Comparison of ENCODE assay signal across 8 cellular contexts in the genomic region with DNA sequence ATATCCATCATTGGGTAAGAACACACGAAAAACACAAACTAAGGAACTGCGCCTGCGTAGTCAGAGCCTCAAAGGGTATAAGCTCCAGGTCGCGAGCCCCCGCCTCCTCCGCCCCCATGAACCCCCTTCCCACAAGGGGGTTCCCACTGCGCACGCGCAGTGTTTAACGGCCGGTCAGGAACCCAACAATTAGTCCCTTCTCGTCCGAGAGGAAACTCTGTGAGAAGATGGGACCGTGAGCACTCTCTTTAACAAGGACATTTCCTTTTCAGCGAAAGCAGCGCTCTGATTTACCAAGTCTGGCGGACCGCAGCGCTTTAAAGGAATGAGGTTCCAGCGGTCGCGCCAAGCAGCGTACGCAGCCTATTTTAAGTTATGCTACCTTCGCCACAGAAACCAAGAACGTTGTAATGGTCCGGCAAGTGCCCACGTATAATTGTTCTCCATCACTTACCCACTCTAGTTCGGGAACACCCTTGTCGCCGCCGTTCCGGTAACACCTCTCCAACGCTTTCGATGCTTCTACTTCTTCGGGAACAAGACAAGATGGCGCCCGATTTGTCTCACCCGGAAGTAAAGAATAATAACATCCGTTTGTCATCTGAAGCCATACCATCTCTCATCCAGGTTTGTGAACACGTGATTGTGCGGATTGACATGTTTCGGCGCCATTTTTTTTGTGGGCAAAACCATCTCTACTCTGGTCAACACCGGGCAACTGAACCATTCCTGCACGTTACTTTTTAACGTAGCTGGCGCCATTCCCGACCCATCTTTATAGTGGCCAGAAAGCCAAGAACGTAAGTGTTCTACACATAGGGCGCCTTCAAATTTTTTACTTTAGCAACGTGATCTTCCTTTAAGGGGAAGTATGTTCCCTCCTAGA. TPM values are rescaled to one million over a fixed set of nuclear protein-coding genes. Genes with fewer than 3 reads are reported as not detected.
DNase-seq lines count a peak whose midpoint lies in the region; ATAC-seq and TF ChIP-seq lines count a peak whose summit lies in the region.

A gene with protein sequence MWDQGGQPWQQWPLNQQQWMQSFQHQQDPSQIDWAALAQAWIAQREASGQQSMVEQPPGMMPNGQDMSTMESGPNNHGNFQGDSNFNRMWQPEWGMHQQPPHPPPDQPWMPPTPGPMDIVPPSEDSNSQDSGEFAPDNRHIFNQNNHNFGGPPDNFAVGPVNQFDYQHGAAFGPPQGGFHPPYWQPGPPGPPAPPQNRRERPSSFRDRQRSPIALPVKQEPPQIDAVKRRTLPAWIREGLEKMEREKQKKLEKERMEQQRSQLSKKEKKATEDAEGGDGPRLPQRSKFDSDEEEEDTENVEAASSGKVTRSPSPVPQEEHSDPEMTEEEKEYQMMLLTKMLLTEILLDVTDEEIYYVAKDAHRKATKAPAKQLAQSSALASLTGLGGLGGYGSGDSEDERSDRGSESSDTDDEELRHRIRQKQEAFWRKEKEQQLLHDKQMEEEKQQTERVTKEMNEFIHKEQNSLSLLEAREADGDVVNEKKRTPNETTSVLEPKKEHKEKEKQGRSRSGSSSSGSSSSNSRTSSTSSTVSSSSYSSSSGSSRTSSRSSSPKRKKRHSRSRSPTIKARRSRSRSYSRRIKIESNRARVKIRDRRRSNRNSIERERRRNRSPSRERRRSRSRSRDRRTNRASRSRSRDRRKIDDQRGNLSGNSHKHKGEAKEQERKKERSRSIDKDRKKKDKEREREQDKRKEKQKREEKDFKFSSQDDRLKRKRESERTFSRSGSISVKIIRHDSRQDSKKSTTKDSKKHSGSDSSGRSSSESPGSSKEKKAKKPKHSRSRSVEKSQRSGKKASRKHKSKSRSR (minus strand): TSS at position 548 of the 886 bp plus-strand sequence. CDS start 10,649 bp downstream, outside the sequence.

- H3K79me2 ChIP-seq in DOHH2 (ENCODE audit: control insufficient read depth, low read length) (peaks cover 77% of the 10 kb centered on the region), GM23338 (replicated peaks; ENCODE audit: insufficient read depth) (peaks cover 67% of the 10 kb centered on the region)

- H3K9me3 Mint-ChIP-seq in GM23338 (no peaks in the 10 kb centered on the region), naive B cell (no peaks in the 10 kb centered on the region)
- H3K9me3 Mint-ChIP-seq in stimulated activated memory B cell treated with anti-CD40 and anti-IgM and Interleukin-4, amounts not matched to agents 10 μg/mL and 1 μg/mL and 100 μg/mL, for 72 hours = no peaks in the 10 kb centered on the region

- H3K36me3 Mint-ChIP-seq in GM23338 (ENCODE audit: low read depth) (peaks cover 36% of the 10 kb centered on the region; the same call in 2 of the 3 replicates), naive B cell (peaks cover 0 to 7% of the 10 kb centered on the region in 2 donors)
- peaks cover 24% of the 10 kb centered on the region for H3K36me3 Mint-ChIP-seq in stimulated activated memory B cell treated with anti-CD40 and anti-IgM and Interleukin-4, amounts not matched to agents 10 μg/mL and 1 μg/mL and 100 μg/mL, for 72 hours

- ATAC-seq in GM23338 (peak; percentile 89), naive B cell (ENCODE audit: low read depth in 2 of 2) (peak; percentile 81 to 85)
- ATAC-seq in stimulated activated memory B cell treated with anti-CD40 and anti-IgM and Interleukin-4, amounts not matched to agents 10 μg/mL and 1 μg/mL and 100 μg/mL, for 72 hours = peak; percentile 98

- H3K4me1 ChIP-seq in DOHH2 (ENCODE audit: control insufficient read depth, low read length) = peaks cover 54% of the 10 kb centered on the region
- H3K4me1 ChIP-seq in GM23338 (ENCODE audit: insufficient read depth) = peaks cover 44% of the 10 kb centered on the region

- peak; percentile 99 for DNase-seq in GM23338 (ENCODE audit: low spot score)
- DNase-seq in LHCN-M2 (ENCODE audit: low read depth) = peak; percentile 99
- DNase-seq in RPMI8226 = peak; percentile 92
- peak; percentile 60 to 74 for DNase-seq in activated T-helper 1 cell treated with anti-CD3 and anti-CD28 coated beads, Interleukin-2, amount 50 U/mL, for 16 hours (ENCODE audit: low read depth in 1 of 2, low spot score in 1 of 2)
- peak; percentile 99 for DNase-seq in fibroblast of gingiva (ENCODE audit: low read depth)
- peak; percentile 93 for DNase-seq in naive B cell

- H3K27me3 Mint-ChIP-seq in GM23338 (ENCODE audit: insufficient read depth, low read depth, poor library complexity) = peaks cover 13% of the 10 kb centered on the region
- H3K27me3 Mint-ChIP-seq in naive B cell = no peaks in the 10 kb centered on the region
- no peaks in the 10 kb centered on the region for H3K27me3 Mint-ChIP-seq in stimulated activated memory B cell treated with anti-CD40 and anti-IgM and Interleukin-4, amounts not matched to agents 10 μg/mL and 1 μg/mL and 100 μg/mL, for 72 hours

- H3K4me2 ChIP-seq in DOHH2 (ENCODE audit: low read length) (peak within 1 kb of the TSS; percentile 91), GM23338 (peak within 1 kb of the TSS; percentile 89)

- H3F3A ChIP-seq in DOHH2 (ENCODE audit: control insufficient read depth, insufficient read depth) (no peaks in the 10 kb centered on the region; the same call in 1 of the 2 replicates), GM23338 (replicated peaks; ENCODE audit: low read depth) (no peaks in the 10 kb centered on the region)

- H3K27me3 ChIP-seq in DOHH2 (ENCODE audit: control insufficient read depth, low read length) (no peaks in the 10 kb centered on the region), GM23338 (ENCODE audit: insufficient read depth) (no peaks in the 10 kb centered on the region)

- H3K4me3 Mint-ChIP-seq in GM23338 (peak within 1 kb of the TSS; percentile 96), naive B cell (peak within 1 kb of the TSS; percentile 93 to 100 (median 98))
- peak within 1 kb of the TSS; percentile 93 for H3K4me3 Mint-ChIP-seq in stimulated activated memory B cell treated with anti-CD40 and anti-IgM and Interleukin-4, amounts not matched to agents 10 μg/mL and 1 μg/mL and 100 μg/mL, for 72 hours

- TF ChIP-seq CTCF in DOHH2 (IDR thresholded peaks at IDR 0.05; ENCODE audit: low read depth, low read length, poor library complexity, severe bottlenecking) (no peak), GM23338 (conservative IDR thresholded peaks at IDR 0.05; ENCODE audit: low read depth in 2 of 2) (no peak)

- H3K27ac Mint-ChIP-seq in GM23338 = peak within 1 kb of the TSS; percentile 99
- H3K27ac Mint-ChIP-seq in naive B cell = peak within 1 kb of the TSS; percentile 99 to 100 (median 100)
- H3K27ac Mint-ChIP-seq in stimulated activated memory B cell treated with anti-CD40 and anti-IgM and Interleukin-4, amounts not matched to agents 10 μg/mL and 1 μg/mL and 100 μg/mL, for 72 hours = peak within 1 kb of the TSS; percentile 92

- no peaks in the 10 kb centered on the region for H3K9me2 ChIP-seq in DOHH2 (replicated peaks; ENCODE audit: control insufficient read depth, low read length)
- no peaks in the 10 kb centered on the region for H3K9me2 ChIP-seq in GM23338 (ENCODE audit: insufficient read depth)

- H3K4me1 Mint-ChIP-seq in GM23338 = peaks cover 66% of the 10 kb centered on the region
- H3K4me1 Mint-ChIP-seq in naive B cell = peaks cover 47 to 62% (median 50%) of the 10 kb centered on the region in 3 donors
- peaks cover 69% of the 10 kb centered on the region for H3K4me1 Mint-ChIP-seq in stimulated activated memory B cell treated with anti-CD40 and anti-IgM and Interleukin-4, amounts not matched to agents 10 μg/mL and 1 μg/mL and 100 μg/mL, for 72 hours

- H3K27ac ChIP-seq in DOHH2 (ENCODE audit: low read depth, low read length) = peak within 1 kb of the TSS; percentile 87
- H3K27ac ChIP-seq in GM23338 (ENCODE audit: low read depth) = peak within 1 kb of the TSS; percentile 97

- H3K4me3 ChIP-seq in DOHH2 (ENCODE audit: low read length) = peak within 1 kb of the TSS; percentile 96
- peak within 1 kb of the TSS; percentile 63 for H3K4me3 ChIP-seq in GM23338

- no peaks in the 10 kb centered on the region for H3K9me3 ChIP-seq in DOHH2 (ENCODE audit: control insufficient read depth, insufficient read depth, low read length)

- peaks cover 30% of the 10 kb centered on the region for H4K20me1 ChIP-seq in DOHH2 (ENCODE audit: control insufficient read depth, insufficient read depth, low read depth, low read length)
- H4K20me1 ChIP-seq in GM23338 (replicated peaks; ENCODE audit: insufficient read depth) = peaks cover 42% of the 10 kb centered on the region

- H3K36me3 ChIP-seq in DOHH2 (ENCODE audit: control insufficient read depth, low read length) (peaks cover 52% of the 10 kb centered on the region), GM23338 (ENCODE audit: insufficient read depth) (no peaks in the 10 kb centered on the region)

- no peak within 1 kb of the TSS for H2AFZ ChIP-seq in GM23338

TF ChIP-seq in GM23338, 12 proteins besides CTCF, POLR2A, EP300 and RAD21 (continues in another document):
- TF ChIP-seq, protein P1, sequence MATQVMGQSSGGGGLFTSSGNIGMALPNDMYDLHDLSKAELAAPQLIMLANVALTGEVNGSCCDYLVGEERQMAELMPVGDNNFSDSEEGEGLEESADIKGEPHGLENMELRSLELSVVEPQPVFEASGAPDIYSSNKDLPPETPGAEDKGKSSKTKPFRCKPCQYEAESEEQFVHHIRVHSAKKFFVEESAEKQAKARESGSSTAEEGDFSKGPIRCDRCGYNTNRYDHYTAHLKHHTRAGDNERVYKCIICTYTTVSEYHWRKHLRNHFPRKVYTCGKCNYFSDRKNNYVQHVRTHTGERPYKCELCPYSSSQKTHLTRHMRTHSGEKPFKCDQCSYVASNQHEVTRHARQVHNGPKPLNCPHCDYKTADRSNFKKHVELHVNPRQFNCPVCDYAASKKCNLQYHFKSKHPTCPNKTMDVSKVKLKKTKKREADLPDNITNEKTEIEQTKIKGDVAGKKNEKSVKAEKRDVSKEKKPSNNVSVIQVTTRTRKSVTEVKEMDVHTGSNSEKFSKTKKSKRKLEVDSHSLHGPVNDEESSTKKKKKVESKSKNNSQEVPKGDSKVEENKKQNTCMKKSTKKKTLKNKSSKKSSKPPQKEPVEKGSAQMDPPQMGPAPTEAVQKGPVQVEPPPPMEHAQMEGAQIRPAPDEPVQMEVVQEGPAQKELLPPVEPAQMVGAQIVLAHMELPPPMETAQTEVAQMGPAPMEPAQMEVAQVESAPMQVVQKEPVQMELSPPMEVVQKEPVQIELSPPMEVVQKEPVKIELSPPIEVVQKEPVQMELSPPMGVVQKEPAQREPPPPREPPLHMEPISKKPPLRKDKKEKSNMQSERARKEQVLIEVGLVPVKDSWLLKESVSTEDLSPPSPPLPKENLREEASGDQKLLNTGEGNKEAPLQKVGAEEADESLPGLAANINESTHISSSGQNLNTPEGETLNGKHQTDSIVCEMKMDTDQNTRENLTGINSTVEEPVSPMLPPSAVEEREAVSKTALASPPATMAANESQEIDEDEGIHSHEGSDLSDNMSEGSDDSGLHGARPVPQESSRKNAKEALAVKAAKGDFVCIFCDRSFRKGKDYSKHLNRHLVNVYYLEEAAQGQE (IDR thresholded peaks at IDR 0.05; ENCODE audit: unreplicated experiment) = no peak

RNA-seq across cellular contexts. Expression of the gene that starts here (rescaled TPM):
- total RNA-seq in GM23338 (2014; rRNA removed; shearing (Covaris generic)) = 124 and 135 TPM in 2 replicates
- 241 and 270 TPM in 2 replicates for polyA plus RNA-seq in GM23338 (2016; fragmentation: Nextera tagmentation; extraction: Ambion mirVana)
- total RNA-seq in LHCN-M2 (2014; rRNA removed) = 42.5 and 55.9 TPM in 2 replicates
- polyA plus RNA-seq in LHCN-M2 (2012) = 15.0 TPM
- 100 to 1,000 TPM; 104 to 138 (median 121) TPM for polyA plus RNA-seq in naive B cell (ENCODE audit: low read depth in 6 of 6)

Comparison
In these comparisons a context has a peak if more than half of its experiments do, and no peak if none do; other contexts are left out.
1. Peak in every context shown above with its lines: DNase-seq, ATAC-seq, H3K4me3 ChIP-seq and H3K27ac ChIP-seq.